ENCODE assay signal across 12 cellular contexts in genomic region chr14:99718031-99718810, GRCh38. TPM values are rescaled to one million over a fixed set of nuclear protein-coding genes. Genes with fewer than 3 reads are reported as not detected.
DNase-seq lines count a peak whose midpoint lies in the region; ATAC-seq and TF ChIP-seq lines count a peak whose summit lies in the region.
"Had no signal": no experiment of that assay in that cellular context is flagged by ENCODE, and none has a peak within 500 bp of the region (broad histone marks: within the 10 kb centered on the region; RNA-seq: fewer than 3 reads in every experiment).

No MANE protein-coding gene starts in this region.

- H3K4me3 Mint-ChIP-seq in HFFc6, result no peak overlapping the region
- H3K4me3 Mint-ChIP-seq: central memory CD8-positive, alpha-beta T cell had no signal

- H3K36me3 Mint-ChIP-seq in HFFc6 (ENCODE audit: low read depth), result no peaks in the 10 kb centered on the region

- no peak overlapping the region for H3K27ac Mint-ChIP-seq in HFFc6

- peak; percentile 49 for DNase-seq in GM12865 (ENCODE audit: low read depth)
- peak; percentile 20 for DNase-seq in activated CD8-positive, alpha-beta memory T cell treated with anti-CD3 and anti-CD28 coated beads, Interleukin-2, amount 50 U/mL, for 48 hours
- no peak for DNase-seq in NCI-H524 (lab: John Stamatoyannopoulos, UW)
- no peak for DNase-seq in HFFc6
- DNase-seq in AML-193 (lab: John Stamatoyannopoulos, UW), result no peak
- no peak for DNase-seq in substantia nigra (lab: John Stamatoyannopoulos, UW)
- DNase-seq: DMS 273 treated with DMSO at 0.1 percent for 48 hours had no signal

- H3K27me3 Mint-ChIP-seq in HFFc6 (ENCODE audit: insufficient read depth), result peaks cover 17% of the 10 kb centered on the region
- H3K27me3 Mint-ChIP-seq: central memory CD8-positive, alpha-beta T cell had no signal

- H3K9me3 Mint-ChIP-seq in HFFc6, result no peaks in the 10 kb centered on the region
- H3K9me3 Mint-ChIP-seq: central memory CD8-positive, alpha-beta T cell had no signal

- H3K27ac ChIP-seq in substantia nigra (ENCODE audit: low read depth, low read length, poor library complexity, severe bottlenecking), result no peak overlapping the region
- H3K27ac ChIP-seq: parathyroid adenoma had no signal

- no peak for TF ChIP-seq CTCF in GM12865 (IDR thresholded peaks at IDR 0.05; ENCODE audit: insufficient read depth, low read depth, low read length, missing control alignments)
- no peak for TF ChIP-seq CTCF in HFFc6 (IDR thresholded peaks at IDR 0.05)

- ATAC-seq in GM19463 (IDR thresholded peaks at IDR 0.05; ENCODE audit: unreplicated experiment), result peak; percentile 98
- peak; percentile 59 for ATAC-seq in HG03097 (IDR thresholded peaks at IDR 0.05; ENCODE audit: low FRiP score, unreplicated experiment)

- no peak overlapping the region for H3K4me3 ChIP-seq in GM12865 (ENCODE audit: low read depth, low read length)

- no peaks in the 10 kb centered on the region for H3K4me1 Mint-ChIP-seq in HFFc6 (ENCODE audit: low read depth)
- H3K4me1 Mint-ChIP-seq: central memory CD8-positive, alpha-beta T cell had no signal

RNA-seq across cellular contexts. Expression of gene CYP46A1, which starts 34.1 kb away (rescaled TPM):
- total RNA-seq in HFFc6 (2021; fragmentation: NEBNext Ultra II Directional; extraction: Animal tissue kit (Norgen Biotek cat#: 25700)), result under 1 TPM; 0.28 to 0.62 (median 0.49) TPM
- total RNA-seq: HT-29 had no signal

Comparison
In these comparisons a context has a peak if more than half of its experiments do, and no peak if none do; other contexts are left out.
1. DNase-seq: peak in GM12865 (single experiment) and activated CD8-positive, alpha-beta memory T cell treated with anti-CD3 and anti-CD28 coated beads, Interleukin-2, amount 50 U/mL, for 48 hours (single experiment); none in NCI-H524 (0 of 2), HFFc6 (single experiment), AML-193 (0 of 2) and substantia nigra (0 of 49).